10 cellular contexts compared by ENCODE assay signal in genomic region chrX:110853610-110854009, GRCh38. TPM values are rescaled to one million over a fixed set of nuclear protein-coding genes. Genes with fewer than 3 reads are reported as not detected.
DNase-seq lines count a peak whose midpoint lies in the region; ATAC-seq and TF ChIP-seq lines count a peak whose summit lies in the region.
"Had no signal": no experiment of that assay in that cellular context is flagged by ENCODE, and none has a peak within 500 bp of the region (broad histone marks: within the 10 kb centered on the region; RNA-seq: fewer than 3 reads in every experiment).

No MANE protein-coding gene starts in this region.

- CTCF ChIA-PET in activated CD8-positive, alpha-beta T cell treated with anti-CD3 and anti-CD28 coated beads for 36 hours (lab: Charles Lee), result interaction anchor here (0.9 to 1.7 kb wide), 6 partner anchors 10 to 391 kb away, joined by 3 to 6 read pairs (median 4); no protein-coding TSS in a partner anchor
- CTCF ChIA-PET in activated CD8-positive, alpha-beta T cell treated with anti-CD3 and anti-CD28 coated beads, Interleukin-2, amount 10 ng/mL, durations not matched to agents 7 days and 5 days (lab: Charles Lee), result interaction anchor here (1.2 to 1.3 kb wide), 2 partner anchors 10 to 391 kb away, joined by 3 to 4 read pairs; no protein-coding TSS in a partner anchor

- intact Hi-C loops in activated CD8-positive, alpha-beta T cell treated with anti-CD3 and anti-CD28 coated beads for 36 hours (cut with micrococcal nuclease), result loop anchor here (5.0 kb wide), 1 partner anchor 389 kb away; no protein-coding TSS in a partner anchor
- intact Hi-C loops in ovary (cut with DNase I), result loop anchor here in 1 of 4 donors (5.0 kb wide), 1 partner anchor 401 kb away; no protein-coding TSS in a partner anchor

- no peak overlapping the region for H3K4me3 ChIP-seq in ovary

- ATAC-seq in activated CD8-positive, alpha-beta T cell treated with anti-CD3 and anti-CD28 coated beads for 36 hours, result no peak
- no peak for ATAC-seq in activated CD8-positive, alpha-beta T cell treated with anti-CD3 and anti-CD28 coated beads, Interleukin-2, amount 10 ng/mL, durations not matched to agents 7 days and 5 days
- ATAC-seq in HG02678 (IDR thresholded peaks at IDR 0.05; ENCODE audit: unreplicated experiment) (no peak), HG02763 (IDR thresholded peaks at IDR 0.05; ENCODE audit: unreplicated experiment) (no peak)

- no peak for TF ChIP-seq POLR2A in ovary (IDR thresholded peaks at IDR 0.05)

- no peaks in the 10 kb centered on the region for H3K9me3 Mint-ChIP-seq in activated CD8-positive, alpha-beta T cell treated with anti-CD3 and anti-CD28 coated beads for 36 hours
- no peaks in the 10 kb centered on the region for H3K9me3 Mint-ChIP-seq in activated CD8-positive, alpha-beta T cell treated with anti-CD3 and anti-CD28 coated beads, Interleukin-2, amount 10 ng/mL, durations not matched to agents 7 days and 5 days (ENCODE audit: insufficient read depth)
- H3K9me3 Mint-ChIP-seq in nephron progenitor cell, result peaks cover 7% of the 10 kb centered on the region
- H3K9me3 Mint-ChIP-seq: memory B cell had no signal

- H3K4me1 ChIP-seq in ovary (ENCODE audit: insufficient read depth), result no peaks in the 10 kb centered on the region
- H3K4me1 ChIP-seq: Caco-2 had no signal

- POLR2A ChIA-PET in activated CD8-positive, alpha-beta T cell treated with anti-CD3 and anti-CD28 coated beads for 36 hours (lab: Charles Lee), result no interaction called here
- POLR2A ChIA-PET in activated CD8-positive, alpha-beta T cell treated with anti-CD3 and anti-CD28 coated beads, Interleukin-2, amount 10 ng/mL, durations not matched to agents 7 days and 5 days (lab: Charles Lee), result no interaction called here

- H3K27me3 Mint-ChIP-seq in activated CD8-positive, alpha-beta T cell treated with anti-CD3 and anti-CD28 coated beads for 36 hours, result peaks cover 4% of the 10 kb centered on the region
- H3K27me3 Mint-ChIP-seq in activated CD8-positive, alpha-beta T cell treated with anti-CD3 and anti-CD28 coated beads, Interleukin-2, amount 10 ng/mL, durations not matched to agents 7 days and 5 days (ENCODE audit: low read depth), result peaks cover 2% of the 10 kb centered on the region
- H3K27me3 Mint-ChIP-seq in nephron progenitor cell (ENCODE audit: low read depth, poor library complexity), result peaks cover 5% of the 10 kb centered on the region

- no peak for TF ChIP-seq EP300 in ovary (IDR thresholded peaks at IDR 0.05)

- TF ChIP-seq CTCF in activated CD8-positive, alpha-beta T cell treated with anti-CD3 and anti-CD28 coated beads for 36 hours (IDR thresholded peaks at IDR 0.05), result no peak
- TF ChIP-seq CTCF in nephron progenitor cell (IDR thresholded peaks at IDR 0.05), result peak; percentile 37
- TF ChIP-seq CTCF in ovary (IDR thresholded peaks at IDR 0.05), result no peak

- no peaks in the 10 kb centered on the region for H3K27me3 ChIP-seq in ovary

- in situ Hi-C loops in T47D (cut with HindIII; ENCODE audit: low pct_unique_long_range_greater_than_20kb, low sequenced_read_pairs), result no loop called here

- H3K27ac Mint-ChIP-seq in activated CD8-positive, alpha-beta T cell treated with anti-CD3 and anti-CD28 coated beads for 36 hours, result no peak overlapping the region
- H3K27ac Mint-ChIP-seq in activated CD8-positive, alpha-beta T cell treated with anti-CD3 and anti-CD28 coated beads, Interleukin-2, amount 10 ng/mL, durations not matched to agents 7 days and 5 days, result no peak overlapping the region
- no peak overlapping the region for H3K27ac Mint-ChIP-seq in nephron progenitor cell
- H3K27ac Mint-ChIP-seq: memory B cell had no signal

- 30 to 49% (median 37%) methylated on average over 7 of the region's 7 CpGs for WGBS in ovary, 3 donors

- H3K27ac ChIP-seq in ovary, result no peak overlapping the region

- peak; percentile 1 for DNase-seq in activated CD8-positive, alpha-beta T cell treated with anti-CD3 and anti-CD28 coated beads for 36 hours
- DNase-seq in activated CD8-positive, alpha-beta T cell treated with anti-CD3 and anti-CD28 coated beads, Interleukin-2, amount 10 ng/mL, durations not matched to agents 7 days and 5 days, result no peak
- DNase-seq in NCI-H1694 (lab: John Stamatoyannopoulos, UW) (peak; percentile 38), T47D (ENCODE audit: low read depth in 1 of 2, low spot score in 1 of 2) (peak; percentile 0 to 43), nephron progenitor cell (peak; percentile 21), ovary (no peak)

- no peaks in the 10 kb centered on the region for H3K4me1 Mint-ChIP-seq in activated CD8-positive, alpha-beta T cell treated with anti-CD3 and anti-CD28 coated beads for 36 hours (ENCODE audit: low read depth)
- H3K4me1 Mint-ChIP-seq in activated CD8-positive, alpha-beta T cell treated with anti-CD3 and anti-CD28 coated beads, Interleukin-2, amount 10 ng/mL, durations not matched to agents 7 days and 5 days (ENCODE audit: low read depth), result no peaks in the 10 kb centered on the region
- H3K4me1 Mint-ChIP-seq in nephron progenitor cell, result peaks cover 15% of the 10 kb centered on the region
- H3K4me1 Mint-ChIP-seq: memory B cell had no signal

- H3K36me3 ChIP-seq in ovary, result no peaks in the 10 kb centered on the region

- no peaks in the 10 kb centered on the region for H3K36me3 Mint-ChIP-seq in activated CD8-positive, alpha-beta T cell treated with anti-CD3 and anti-CD28 coated beads for 36 hours (ENCODE audit: low read depth)
- no peaks in the 10 kb centered on the region for H3K36me3 Mint-ChIP-seq in activated CD8-positive, alpha-beta T cell treated with anti-CD3 and anti-CD28 coated beads, Interleukin-2, amount 10 ng/mL, durations not matched to agents 7 days and 5 days (ENCODE audit: low read depth)
- H3K36me3 Mint-ChIP-seq in nephron progenitor cell (ENCODE audit: low read depth), result no peaks in the 10 kb centered on the region
- H3K36me3 Mint-ChIP-seq: memory B cell had no signal

- no peak overlapping the region for H3K4me3 Mint-ChIP-seq in activated CD8-positive, alpha-beta T cell treated with anti-CD3 and anti-CD28 coated beads for 36 hours
- no peak overlapping the region for H3K4me3 Mint-ChIP-seq in activated CD8-positive, alpha-beta T cell treated with anti-CD3 and anti-CD28 coated beads, Interleukin-2, amount 10 ng/mL, durations not matched to agents 7 days and 5 days
- H3K4me3 Mint-ChIP-seq in nephron progenitor cell, result no peak overlapping the region
- H3K4me3 Mint-ChIP-seq: memory B cell had no signal

- no peaks in the 10 kb centered on the region for H3K9me3 ChIP-seq in ovary
- H3K9me3 ChIP-seq: Caco-2 had no signal

RNA-seq across cellular contexts. Expression of gene CHRDL1, which starts 58.0 kb away (rescaled TPM):
- total RNA-seq in activated CD8-positive, alpha-beta T cell treated with anti-CD3 and anti-CD28 coated beads for 36 hours, result not detected
- total RNA-seq in activated CD8-positive, alpha-beta T cell treated with anti-CD3 and anti-CD28 coated beads, Interleukin-2, amount 10 ng/mL, durations not matched to agents 7 days and 5 days, result not detected
- 10 to 100 TPM in 3 of 7 donors, 1 to 10 TPM in 3, under 1 TPM in 1; 0.66 to 20.8 (median 1.9) TPM for total RNA-seq in ovary
- polyA plus RNA-seq in ovary, result 10 to 100 TPM in 1 of 2 donors, 1 to 10 TPM in 1; 3.8 to 70.2 TPM
- total RNA-seq: Caco-2 had no signal

Comparison
In these comparisons a context has a peak if more than half of its experiments do, and no peak if none do; other contexts are left out.
1. DNase-seq: peak in activated CD8-positive, alpha-beta T cell treated with anti-CD3 and anti-CD28 coated beads for 36 hours (single experiment), NCI-H1694 (single experiment), T47D (2 of 2) and nephron progenitor cell (single experiment); none in activated CD8-positive, alpha-beta T cell treated with anti-CD3 and anti-CD28 coated beads, Interleukin-2, amount 10 ng/mL, durations not matched to agents 7 days and 5 days (single experiment) and ovary (0 of 5).